In the genomic region with DNA sequence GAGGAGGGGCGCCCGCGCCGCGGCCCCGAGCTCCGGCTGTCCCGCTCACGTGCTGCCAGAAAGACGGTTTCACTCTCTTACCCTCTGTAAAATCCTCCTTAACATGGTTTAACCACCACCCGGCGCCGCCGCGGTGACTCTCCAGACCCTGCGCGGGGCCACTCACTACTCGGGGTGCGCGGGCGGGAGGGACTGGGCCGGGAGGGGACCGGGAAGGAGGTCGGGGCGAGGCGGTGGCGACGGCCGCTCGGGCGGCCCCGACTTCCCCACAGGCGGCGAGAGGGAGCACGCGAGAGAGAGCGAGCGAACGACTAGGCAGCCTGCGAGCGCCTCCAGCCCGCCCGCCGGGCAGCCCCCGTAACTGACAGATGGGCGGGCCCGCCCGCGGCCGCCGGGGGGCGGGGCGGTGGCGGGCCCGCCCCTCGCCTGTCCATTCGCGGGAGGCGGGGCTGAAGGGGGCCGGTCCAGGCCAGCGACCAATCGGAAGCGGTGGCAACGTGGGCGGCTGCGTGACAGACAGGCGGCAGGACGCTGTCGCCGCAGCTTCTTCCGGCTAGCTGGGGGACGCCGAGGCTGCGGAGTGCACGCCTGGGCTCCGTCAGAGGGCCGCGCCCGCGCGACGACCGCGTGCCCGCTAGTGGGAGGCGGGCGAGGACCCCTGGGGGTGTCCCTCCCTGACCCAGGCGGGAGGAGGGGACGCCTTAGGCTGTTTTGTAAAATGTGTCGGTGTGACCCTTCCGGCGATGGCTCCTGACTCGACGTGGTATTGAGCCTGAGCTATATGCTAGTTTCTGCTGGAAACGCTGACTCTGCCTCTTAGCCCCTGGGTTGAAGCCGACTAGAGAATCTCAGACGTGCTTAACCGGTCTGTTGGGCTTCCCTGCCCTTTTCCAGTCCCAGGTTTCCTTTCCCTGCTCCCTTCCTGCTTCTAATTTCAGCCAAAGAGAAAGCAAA, we compare ENCODE assay signal across 8 cellular contexts. TPM values are rescaled to one million over a fixed set of nuclear protein-coding genes. Genes with fewer than 3 reads are reported as not detected.
A peak's percentile ranks its signal among the peaks of the same experiment; 100 is the strongest.
DNase-seq lines count a peak whose midpoint lies in the region; ATAC-seq and TF ChIP-seq lines count a peak whose summit lies in the region.

A gene (minus strand): TSS at position 334 of the 954 bp plus-strand sequence. CDS start 229 bp downstream, at position 105.

- ATAC-seq in GM19328 (IDR thresholded peaks at IDR 0.05; ENCODE audit: unreplicated experiment) (peak; percentile 86), HG03520 (IDR thresholded peaks at IDR 0.05; ENCODE audit: unreplicated experiment) (peak; percentile 85), left lung (peak; percentile 95)

- H3K4me3 ChIP-seq in left lung, result peak within 1 kb of the TSS; percentile 66 to 70

- H3K27me3 ChIP-seq in left lung, result no peaks in the 10 kb centered on the region

- H3K27ac ChIP-seq in left lung, result peak within 1 kb of the TSS; percentile 98 to 99

- H3K9me3 ChIP-seq in left lung, result no peaks in the 10 kb centered on the region

- peaks cover 0 to 38% of the 10 kb centered on the region in 2 donors for H3K4me1 ChIP-seq in left lung

- DNase-seq in C1 segment of cervical spinal cord (lab: John Stamatoyannopoulos, UW), result peak; percentile 48 to 98 (median 94)
- DNase-seq in NCI-H69 (lab: John Stamatoyannopoulos, UW), result peak; percentile 99
- DNase-seq in activated CD4-positive, alpha-beta T cell treated with anti-CD3 and anti-CD28 coated beads, Interleukin-2, amount 50 U/mL, for 1 hour, result peak; percentile 93
- DNase-seq in dedifferentiated amniotic fluid mesenchymal stem cell (ENCODE audit: extremely low spot score), result peak; percentile 93
- DNase-seq in left lung, result peak; percentile 99
- peak; percentile 94 to 96 for DNase-seq in stimulated activated CD4-positive, alpha-beta T cell treated with anti-CD3 and anti-CD28 coated beads, Interleukin-2, amount 100 ng/mL, for 48 hours

- H3K36me3 ChIP-seq in left lung, result no peaks in the 10 kb centered on the region

- peak; percentile 8 to 40 for TF ChIP-seq CTCF in left lung (IDR thresholded peaks at IDR 0.05)

- intact Hi-C loops in left lung (cut with DNase I), result no loop called here

RNA-seq across cellular contexts. Expression of the gene that starts here (rescaled TPM):
- total RNA-seq in left lung, result 10 to 100 TPM; 32.2 to 34.6 TPM

Comparison
In these comparisons a context has a peak if more than half of its experiments do, and no peak if none do; other contexts are left out.
1. Peak in every context shown above with its lines: DNase-seq, ATAC-seq, H3K4me3 ChIP-seq and H3K27ac ChIP-seq.